Comparison of ENCODE assay signal across 10 cellular contexts in the genomic region with DNA sequence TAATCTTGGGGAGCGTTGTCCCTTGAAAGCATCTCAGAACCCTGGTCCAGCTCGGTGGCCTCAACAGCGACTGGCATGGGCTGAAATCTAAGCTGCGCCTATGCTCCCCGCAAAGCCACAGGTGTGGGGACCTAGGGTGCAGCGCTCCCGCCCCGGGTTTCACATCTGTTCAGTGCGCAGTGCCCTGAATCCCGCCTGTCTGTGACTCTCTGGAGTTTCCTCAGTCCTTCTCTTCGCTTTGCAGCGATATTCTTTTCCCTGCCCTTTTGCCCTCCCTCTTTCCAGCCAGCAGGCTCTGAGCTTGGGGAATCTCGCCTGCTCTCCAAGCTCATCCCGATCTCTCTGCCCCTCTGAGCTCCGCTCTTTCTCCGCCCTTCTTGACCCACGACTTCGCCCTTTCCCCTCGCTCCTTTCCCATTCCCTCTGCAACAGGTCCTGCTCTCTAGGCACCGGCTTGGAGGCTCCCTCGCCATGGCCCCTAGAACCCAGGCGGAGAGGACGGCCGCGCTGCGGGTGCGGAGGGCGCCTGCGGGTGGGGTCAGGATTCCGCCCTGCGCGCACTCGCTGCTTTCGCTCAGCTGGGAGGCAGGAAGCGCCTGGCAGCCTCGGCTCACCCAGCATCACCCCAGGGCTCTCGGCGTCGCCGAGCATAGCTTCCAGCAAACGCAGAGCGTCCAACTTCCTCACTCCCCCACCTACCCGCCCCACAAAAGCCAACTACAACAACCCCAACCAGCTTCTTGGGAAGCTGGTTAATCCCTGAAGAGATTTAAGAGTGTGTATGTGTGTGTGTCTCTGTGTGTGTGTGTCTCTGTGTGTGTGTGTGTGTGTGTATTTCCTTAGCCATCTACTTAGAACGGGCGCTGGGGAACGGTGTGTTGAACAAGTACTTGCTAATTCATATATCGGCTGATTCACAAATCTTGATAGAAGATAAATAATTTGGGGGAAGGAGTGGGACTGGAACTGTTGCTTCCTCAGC. TPM values are rescaled to one million over a fixed set of nuclear protein-coding genes. Genes with fewer than 3 reads are reported as not detected.
DNase-seq lines count a peak whose midpoint lies in the region; ATAC-seq and TF ChIP-seq lines count a peak whose summit lies in the region.
"Had no signal": no experiment of that assay in that cellular context is flagged by ENCODE, and none has a peak within 500 bp of the region (broad histone marks: within the 10 kb centered on the region; RNA-seq: fewer than 3 reads in every experiment).

No MANE protein-coding gene starts in this region.

- H3K9me3 Mint-ChIP-seq in chondrocyte (ENCODE audit: low read depth) (no peaks in the 10 kb centered on the region), neural crest cell (no peaks in the 10 kb centered on the region)
- H3K9me3 Mint-ChIP-seq in naive thymus-derived CD4-positive, alpha-beta T cell: peaks cover 0 to 3% (median 0%) of the 10 kb centered on the region in 11 donors

- DNase-seq in DMS79 (lab: John Stamatoyannopoulos, UW) (peak; percentile 18), IMR-90 (no peak), chondrocyte (ENCODE audit: low spot score) (no peak), neural crest cell (ENCODE audit: low read depth, low spot score) (peak; percentile 11), cerebellar nuclear complex (lab: John Stamatoyannopoulos, UW) (no peak), SIG-M5 (lab: John Stamatoyannopoulos, UW) (no peak)
- DNase-seq in naive thymus-derived CD4-positive, alpha-beta T cell: no peak
- DNase-seq: effector CD8-positive, alpha-beta T cell; left colon had no signal

- H3K4me3 ChIP-seq in IMR-90 (ENCODE audit: insufficient read depth, low read depth, low read length): no peak overlapping the region
- no peak overlapping the region for H3K4me3 ChIP-seq in naive thymus-derived CD4-positive, alpha-beta T cell (ENCODE audit: low read length)

- no peak overlapping the region for H2AK9ac ChIP-seq in IMR-90 (replicated peaks; ENCODE audit: low read depth, low read length, poor library complexity)

- H4K5ac ChIP-seq in IMR-90 (ENCODE audit: low read depth, low read length): no peak overlapping the region

- intact Hi-C loops in IMR-90 (cut with micrococcal nuclease): no loop called here
- intact Hi-C loops in naive thymus-derived CD4-positive, alpha-beta T cell (cut with micrococcal nuclease): loop anchor here in 1 of 2 donors (10.0 kb wide), 1 partner anchor 136 kb away; no protein-coding TSS in a partner anchor

- H3K56ac ChIP-seq in IMR-90 (ENCODE audit: extremely low read depth, insufficient read depth, low read length): no peak overlapping the region

- dilution Hi-C loops in IMR-90 (cut with HindIII; ENCODE audit: low sequenced_read_pairs, unreplicated experiment): no loop called here

- H3K36me3 ChIP-seq in IMR-90 (ENCODE audit: control insufficient read depth, insufficient read depth, low read length): no peaks in the 10 kb centered on the region
- H3K36me3 ChIP-seq in naive thymus-derived CD4-positive, alpha-beta T cell (ENCODE audit: control insufficient read depth in 2 of 3, insufficient read depth in 3 of 3, low read length in 3 of 3): no peaks in the 10 kb centered on the region

- no peak overlapping the region for H4K91ac ChIP-seq in IMR-90 (ENCODE audit: insufficient read depth, low read depth, low read length)

- no peak overlapping the region for H4K8ac ChIP-seq in IMR-90 (ENCODE audit: low read depth in 2 of 2, low read length in 2 of 2)

- TF ChIP-seq POLR2A in IMR-90 (IDR thresholded peaks at IDR 0.05; ENCODE audit: low read depth, low read length): no peak

- H3K4me2 ChIP-seq in IMR-90 (ENCODE audit: low read depth, low read length): no peak overlapping the region

- H3K27me3 Mint-ChIP-seq in chondrocyte (ENCODE audit: low read depth) (peaks cover 88% of the 10 kb centered on the region), neural crest cell (ENCODE audit: low read depth) (peaks cover 100% of the 10 kb centered on the region)
- peaks cover 65 to 84% (median 82%) of the 10 kb centered on the region in 5 donors for H3K27me3 Mint-ChIP-seq in naive thymus-derived CD4-positive, alpha-beta T cell

- H3K4me1 Mint-ChIP-seq in chondrocyte (ENCODE audit: low read depth) (peaks cover 16% of the 10 kb centered on the region), neural crest cell (peaks cover 13% of the 10 kb centered on the region)
- peaks cover 5 to 15% (median 11%) of the 10 kb centered on the region in 7 donors for H3K4me1 Mint-ChIP-seq in naive thymus-derived CD4-positive, alpha-beta T cell

- H2AK5ac ChIP-seq in IMR-90 (ENCODE audit: low read depth, low read length): no peak overlapping the region

- peaks cover 74% of the 10 kb centered on the region for H3K27me3 ChIP-seq in IMR-90 (ENCODE audit: control insufficient read depth, insufficient read depth, low read length)
- peaks cover 1 to 14% of the 10 kb centered on the region in 2 donors for H3K27me3 ChIP-seq in naive thymus-derived CD4-positive, alpha-beta T cell (ENCODE audit: control insufficient read depth in 2 of 2, insufficient read depth in 2 of 2, low read length in 2 of 2)

- H2BK120ac ChIP-seq in IMR-90 (ENCODE audit: low read depth, low read length): no peak overlapping the region

- no peaks in the 10 kb centered on the region for H3K36me3 Mint-ChIP-seq in chondrocyte (ENCODE audit: low read depth)
- no peaks in the 10 kb centered on the region for H3K36me3 Mint-ChIP-seq in neural crest cell (ENCODE audit: low read depth)
- H3K36me3 Mint-ChIP-seq in naive thymus-derived CD4-positive, alpha-beta T cell: peaks cover 0 to 2% (median 0%) of the 10 kb centered on the region in 5 donors

- ATAC-seq in IMR-90 (ENCODE audit: low read depth): 0 out of 2 replicates have a peak, but pooled peaks have one; percentile 27
- ATAC-seq in HG03378 (IDR thresholded peaks at IDR 0.05; ENCODE audit: unreplicated experiment): no peak
- ATAC-seq in naive thymus-derived CD4-positive, alpha-beta T cell: no peak
- ATAC-seq: left colon had no signal

- 1% methylated on average over 28 of the region's 47 CpGs; no CpG with 5 or more reads in 1 of the 2 experiments for WGBS in IMR-90 (ENCODE audit: extremely low coverage in 2 of 2, insufficient read length in 1 of 2), 2 experiments

- H3K4ac ChIP-seq in IMR-90 (ENCODE audit: low read depth, low read length): no peak overlapping the region

- H3K27ac Mint-ChIP-seq in chondrocyte (ENCODE audit: unreplicated experiment) (no peak overlapping the region), neural crest cell (ENCODE audit: unreplicated experiment) (no peak overlapping the region)
- no peak overlapping the region for H3K27ac Mint-ChIP-seq in naive thymus-derived CD4-positive, alpha-beta T cell

- no peak overlapping the region for H2BK5ac ChIP-seq in IMR-90 (ENCODE audit: low read depth, low read length, poor library complexity, severe bottlenecking)

- peak overlapping the region; percentile 43 for H3K4me3 Mint-ChIP-seq in chondrocyte (ENCODE audit: unreplicated experiment)
- peak overlapping the region; percentile 66 for H3K4me3 Mint-ChIP-seq in neural crest cell
- peak overlapping the region in 5 of 10 donors; percentile 20 to 52 (median 25) for H3K4me3 Mint-ChIP-seq in naive thymus-derived CD4-positive, alpha-beta T cell

- no peaks in the 10 kb centered on the region for H3K79me1 ChIP-seq in IMR-90 (ENCODE audit: low read depth in 1 of 2, low read length in 2 of 2)

- H3K18ac ChIP-seq in IMR-90 (ENCODE audit: low read depth, low read length): no peak overlapping the region

- no peak overlapping the region for H3K9ac ChIP-seq in IMR-90 (ENCODE audit: low read depth, low read length)

- POLR2A ChIA-PET in IMR-90 (lab: Charles Lee; ENCODE audit: unreplicated experiment): no interaction called here
- POLR2A ChIA-PET in naive thymus-derived CD4-positive, alpha-beta T cell (lab: Charles Lee): no interaction called here

- H3K4me1 ChIP-seq in IMR-90 (ENCODE audit: control insufficient read depth, insufficient read depth, low read length): no peaks in the 10 kb centered on the region
- no peaks in the 10 kb centered on the region for H3K4me1 ChIP-seq in naive thymus-derived CD4-positive, alpha-beta T cell (ENCODE audit: control insufficient read depth in 2 of 2, insufficient read depth in 2 of 2, low read length in 2 of 2)

- no peak overlapping the region for H2BK15ac ChIP-seq in IMR-90 (ENCODE audit: low read depth, low read length)

- no peaks in the 10 kb centered on the region for H3K9me3 ChIP-seq in IMR-90 (ENCODE audit: control insufficient read depth, insufficient read depth, low read length)
- no peaks in the 10 kb centered on the region for H3K9me3 ChIP-seq in naive thymus-derived CD4-positive, alpha-beta T cell (ENCODE audit: control insufficient read depth in 2 of 3, low read length in 3 of 3)

- H2AFZ ChIP-seq in IMR-90 (replicated peaks; ENCODE audit: low read length, poor library complexity): no peak overlapping the region

- no peak for TF ChIP-seq RAD21 in IMR-90 (IDR thresholded peaks at IDR 0.05; ENCODE audit: low read length)

- H3K27ac ChIP-seq in IMR-90 (ENCODE audit: insufficient read depth, low read length): no peak overlapping the region
- H3K27ac ChIP-seq in naive thymus-derived CD4-positive, alpha-beta T cell (ENCODE audit: low read depth, low read length): no peak overlapping the region

- no peak overlapping the region for H2BK20ac ChIP-seq in IMR-90 (ENCODE audit: low read depth, low read length)

- H4K20me1 ChIP-seq in IMR-90 (ENCODE audit: insufficient read depth, low read length): no peaks in the 10 kb centered on the region; the same call in 1 of the 2 replicates

- CTCF ChIA-PET in IMR-90 (lab: Yijun Ruan, JAX): no interaction called here
- CTCF ChIA-PET in naive thymus-derived CD4-positive, alpha-beta T cell (lab: Charles Lee): no interaction called here

- TF ChIP-seq CTCF in IMR-90 (conservative IDR thresholded peaks at IDR 0.05; ENCODE audit: low read depth, low read length) (no peak), chondrocyte (IDR thresholded peaks at IDR 0.05) (no peak), neural crest cell (conservative IDR thresholded peaks at IDR 0.05) (no peak)

- H3K14ac ChIP-seq in IMR-90 (replicated peaks; ENCODE audit: low read depth, low read length): no peak overlapping the region

- no peak overlapping the region for H3K23ac ChIP-seq in IMR-90 (ENCODE audit: low read depth, low read length)

- H3K9me1 ChIP-seq in IMR-90 (ENCODE audit: insufficient read depth, low read length): no peaks in the 10 kb centered on the region

- no TSS peak for BruUV-seq in IMR-90 (replicated peaks; lab: Mats Ljungman, UMichigan)

- in situ Hi-C loops in IMR-90 (cut with MboI; ENCODE audit: low sequenced_read_pairs): no loop called here

RNA-seq across cellular contexts. Expression of a gene that starts 1.1 kb away (rescaled TPM):
- total RNA-seq in IMR-90 (2012; rRNA removed) (not detected in 2 replicates), chondrocyte (not detected in 3 replicates), neural crest cell (not detected in 2 replicates)
- polyA plus RNA-seq in IMR-90 (2012; rRNA removed): not detected in 2 replicates
- polyA plus RNA-seq in IMR-90 (2012; cell fraction: cytosol; rRNA removed): not detected in 2 replicates
- not detected in 2 replicates for polyA plus RNA-seq in IMR-90 (2012; cell fraction: nucleus; rRNA removed; ENCODE audit: low replicate concordance)
- total RNA-seq in naive thymus-derived CD4-positive, alpha-beta T cell: not detected
- polyA plus RNA-seq in naive thymus-derived CD4-positive, alpha-beta T cell: not detected

RNA-seq across cellular contexts. Expression of a gene that starts 52.2 kb away (rescaled TPM):
- total RNA-seq in IMR-90 (2012; rRNA removed): not detected in 2 replicates
- polyA plus RNA-seq in IMR-90 (2012; rRNA removed): not detected in 2 replicates
- not detected in 2 replicates for polyA plus RNA-seq in IMR-90 (2012; cell fraction: cytosol; rRNA removed)
- not detected in 2 replicates for polyA plus RNA-seq in IMR-90 (2012; cell fraction: nucleus; rRNA removed; ENCODE audit: low replicate concordance)
- total RNA-seq in chondrocyte: not detected in 3 replicates
- not detected in 2 replicates for total RNA-seq in neural crest cell
- total RNA-seq in naive thymus-derived CD4-positive, alpha-beta T cell: not detected
- polyA plus RNA-seq in naive thymus-derived CD4-positive, alpha-beta T cell: not detected
- total RNA-seq: left colon had no signal

Comparison
In these comparisons a context has a peak if more than half of its experiments do, and no peak if none do; other contexts are left out.
1. DNase-seq: peak in DMS79 (single experiment) and neural crest cell (single experiment); none in IMR-90 (single experiment), chondrocyte (single experiment), cerebellar nuclear complex (0 of 2), SIG-M5 (single experiment) and naive thymus-derived CD4-positive, alpha-beta T cell (0 of 9).